In genomic region chr18:7177131-7177744, GRCh38 we compare ENCODE assay signal across 8 cellular contexts. TPM values are rescaled to one million over a fixed set of nuclear protein-coding genes. Genes with fewer than 3 reads are reported as not detected.
DNase-seq lines count a peak whose midpoint lies in the region; ATAC-seq, FAIRE-seq and TF ChIP-seq lines count a peak whose summit lies in the region.

No MANE protein-coding gene starts in this region.

- H3K4me3 ChIP-seq in bronchial epithelial cell (ENCODE audit: low read depth, low read length) (no peak overlapping the region), upper lobe of right lung (no peak overlapping the region)

- H3K9me3 ChIP-seq in upper lobe of right lung (no peaks in the 10 kb centered on the region), T-helper 17 cell (ENCODE audit: control insufficient read depth, low read length, poor library complexity, severe bottlenecking) (no peaks in the 10 kb centered on the region)

- peak; percentile 63 for TF ChIP-seq CTCF in bronchial epithelial cell (IDR thresholded peaks at IDR 0.05; ENCODE audit: insufficient read depth, low read length, severe bottlenecking)
- TF ChIP-seq CTCF in upper lobe of right lung (IDR thresholded peaks at IDR 0.05): peak; percentile 65

- H3K27ac Mint-ChIP-seq in T-helper 17 cell: no peak overlapping the region

- H3K4me1 ChIP-seq in upper lobe of right lung: no peaks in the 10 kb centered on the region

- no peak for FAIRE-seq in bronchial epithelial cell (lab: Jason Lieb, UNC)

- no peaks in the 10 kb centered on the region for H3K36me3 Mint-ChIP-seq in T-helper 17 cell (ENCODE audit: low read depth)

- in situ Hi-C loops in ACHN (cut with HindIII; ENCODE audit: low pct_ligation_motif_present, low pct_unique_long_range_greater_than_20kb, low sequenced_read_pairs): no loop called here

- peak; percentile 81 for ATAC-seq in GM18907 (IDR thresholded peaks at IDR 0.05; ENCODE audit: unreplicated experiment)
- peak; percentile 94 for ATAC-seq in upper lobe of right lung
- no peak for ATAC-seq in T-helper 17 cell

- H3K27me3 Mint-ChIP-seq in T-helper 17 cell: no peaks in the 10 kb centered on the region

- H3K4me1 Mint-ChIP-seq in T-helper 17 cell: no peaks in the 10 kb centered on the region

- intact Hi-C loops in upper lobe of right lung (cut with DNase I): no loop called here

- H3K36me3 ChIP-seq in bronchial epithelial cell (ENCODE audit: control insufficient read depth, insufficient read depth, low read length) (no peaks in the 10 kb centered on the region), upper lobe of right lung (no peaks in the 10 kb centered on the region)

- H3K27me3 ChIP-seq in bronchial epithelial cell (ENCODE audit: control insufficient read depth, insufficient read depth, low read length): no peaks in the 10 kb centered on the region
- no peaks in the 10 kb centered on the region for H3K27me3 ChIP-seq in upper lobe of right lung

- no peak overlapping the region for H3K4me3 Mint-ChIP-seq in T-helper 17 cell

- DNase-seq in ACHN: peak; percentile 69
- DNase-seq in NCI-H226: peak; percentile 69
- peak; percentile 62 for DNase-seq in bronchial epithelial cell (ENCODE audit: low read depth)
- DNase-seq in kidney tubule cell (ENCODE audit: low spot score): peak; percentile 72
- DNase-seq in upper lobe of right lung: no peak
- no peak for DNase-seq in GM19240 (ENCODE audit: insufficient read length, low spot score)
- no peak for DNase-seq in T-helper 17 cell

- H3K27ac ChIP-seq in upper lobe of right lung: no peak overlapping the region

RNA-seq across cellular contexts. Expression of gene LRRC30, which starts 53.7 kb away (rescaled TPM):
- not detected in 2 replicates for total RNA-seq in bronchial epithelial cell
- not detected for total RNA-seq in upper lobe of right lung
- not detected for total RNA-seq in T-helper 17 cell

RNA-seq across cellular contexts. Expression of gene LAMA1, which starts 59.6 kb away (rescaled TPM):
- total RNA-seq in bronchial epithelial cell: 0.64 and 1.8 TPM in 2 replicates
- 1.4 TPM for total RNA-seq in upper lobe of right lung
- not detected for total RNA-seq in T-helper 17 cell

Comparison
In these comparisons a context has a peak if more than half of its experiments do, and no peak if none do; other contexts are left out.
1. DNase-seq: peak in ACHN (single experiment), NCI-H226 (single experiment), bronchial epithelial cell (single experiment) and kidney tubule cell (single experiment); none in upper lobe of right lung (single experiment), GM19240 (single experiment) and T-helper 17 cell (0 of 3).